In genomic region chrX:126670258-126670657, GRCh38 we compare ENCODE assay signal across 35 cellular contexts.
DNase-seq lines count a peak whose midpoint lies in the region; ATAC-seq and TF ChIP-seq lines count a peak whose summit lies in the region.
"Had no signal": no experiment of that assay in that cellular context is flagged by ENCODE, and none has a peak within 500 bp of the region (broad histone marks: within the 10 kb centered on the region; RNA-seq: fewer than 3 reads in every experiment).

No MANE protein-coding gene starts in this region.

- TF ChIP-seq POLR2A in spleen (IDR thresholded peaks at IDR 0.05) = no peak

- WGBS in spleen, 5 donors = 70 to 92% (median 83%) methylated on average over 6 of the region's 6 CpGs
- 72 to 80% methylated on average over 6 of the region's 6 CpGs for WGBS in heart right ventricle, 2 donors

- H3K9me3 Mint-ChIP-seq in chondrocyte (ENCODE audit: low read depth) (peaks cover 29% of the 10 kb centered on the region), osteocyte (ENCODE audit: unreplicated experiment) (peaks cover 54% of the 10 kb centered on the region)

- H3K27ac Mint-ChIP-seq in chondrocyte (ENCODE audit: unreplicated experiment) (no peak overlapping the region), osteocyte (ENCODE audit: unreplicated experiment) (no peak overlapping the region)
- H3K27ac Mint-ChIP-seq: B cell; CD14-positive monocyte; CD4-positive, alpha-beta memory T cell; CD4-positive, alpha-beta T cell; CD4-positive, CD25-positive, alpha-beta regulatory T cell; CD8-positive, alpha-beta memory T cell; CD8-positive, alpha-beta T cell had no signal

- no peaks in the 10 kb centered on the region for H3K36me3 ChIP-seq in spleen
- H3K36me3 ChIP-seq in heart right ventricle = no peaks in the 10 kb centered on the region
- H3K36me3 ChIP-seq: BE2C; BLaER1; BLaER1 treated with 17β-estradiol and CSF1 and Interleukin-3, amounts not matched to agents 10 nM and 100 nM had no signal

- TF ChIP-seq CTCF in chondrocyte (IDR thresholded peaks at IDR 0.05) (no peak), osteocyte (IDR thresholded peaks at IDR 0.05) (no peak), spleen (IDR thresholded peaks at IDR 0.05 in 8 of 11, conservative IDR thresholded peaks at IDR 0.05 in 3 of 11) (no peak), heart right ventricle (IDR thresholded peaks at IDR 0.05) (no peak)

- H3K27me3 ChIP-seq in spleen (replicated peaks in 1 of 7) (no peaks in the 10 kb centered on the region), heart right ventricle (no peaks in the 10 kb centered on the region)
- H3K27me3 ChIP-seq: BE2C had no signal

- H3K4me1 ChIP-seq in spleen = no peaks in the 10 kb centered on the region
- no peaks in the 10 kb centered on the region for H3K4me1 ChIP-seq in heart right ventricle
- H3K4me1 ChIP-seq: A549; BE2C; BLaER1; BLaER1 treated with 17β-estradiol and CSF1 and Interleukin-3, amounts not matched to agents 10 nM and 100 nM; Caco-2 had no signal

- H3K27ac ChIP-seq in spleen = no peak overlapping the region
- H3K27ac ChIP-seq in heart right ventricle = no peak overlapping the region
- H3K27ac ChIP-seq: 22Rv1; A549; BLaER1; BLaER1 treated with 17β-estradiol and CSF1 and Interleukin-3, amounts not matched to agents 10 nM and 100 nM; C4-2B had no signal

- H3K4me3 Mint-ChIP-seq in chondrocyte (ENCODE audit: unreplicated experiment) (no peak overlapping the region), osteocyte (ENCODE audit: unreplicated experiment) (no peak overlapping the region)
- H3K4me3 Mint-ChIP-seq: B cell; CD14-positive monocyte; CD4-positive, alpha-beta memory T cell; CD4-positive, alpha-beta T cell; CD4-positive, CD25-positive, alpha-beta regulatory T cell; CD8-positive, alpha-beta T cell had no signal

- no peak for ATAC-seq in heart right ventricle
- no peak for ATAC-seq in HG03045 (IDR thresholded peaks at IDR 0.05; ENCODE audit: unreplicated experiment)
- ATAC-seq: A549; CD8-positive, alpha-beta T cell had no signal

- no peak overlapping the region for H3K4me3 ChIP-seq in spleen
- H3K4me3 ChIP-seq in heart right ventricle = no peak overlapping the region
- H3K4me3 ChIP-seq: A549; BLaER1; BLaER1 treated with 17β-estradiol and CSF1 and Interleukin-3, amounts not matched to agents 10 nM and 100 nM had no signal

- H3K27me3 Mint-ChIP-seq in chondrocyte (ENCODE audit: low read depth) (no peaks in the 10 kb centered on the region), osteocyte (ENCODE audit: unreplicated experiment) (no peaks in the 10 kb centered on the region)
- H3K27me3 Mint-ChIP-seq: B cell; CD4-positive, alpha-beta memory T cell; CD4-positive, alpha-beta T cell; CD4-positive, CD25-positive, alpha-beta regulatory T cell; CD8-positive, alpha-beta memory T cell had no signal

- intact Hi-C loops in spleen (cut with DNase I; ENCODE audit: low total_unique reads) = no loop called here
- intact Hi-C loops in heart right ventricle (cut with DNase I) = no loop called here

- DNase-seq in chondrocyte (ENCODE audit: low spot score) = peak; percentile 58
- DNase-seq in mesenteric fat pad (ENCODE audit: low spot score) = peak; percentile 60
- DNase-seq in osteocyte (ENCODE audit: extremely low spot score, unreplicated experiment) = peak; percentile 69
- DNase-seq in spleen = peak; percentile 64
- DNase-seq in COLO668 (lab: John Stamatoyannopoulos, UW; ENCODE audit: unreplicated experiment) = no peak
- no peak for DNase-seq in stimulated activated CD4-positive, alpha-beta T cell treated with anti-CD3 and anti-CD28 coated beads, Interleukin-12 subunit alpha, Interleukin-12 subunit beta, amount 100 ng/mL, for 4 hours
- no peak for DNase-seq in heart right ventricle
- DNase-seq: 8988T; ACHN; AML-193; BE2C; C1 segment of cervical spinal cord; Caco-2; Calu3; CD4-positive, alpha-beta memory T cell; CD4-positive, alpha-beta T cell; CD4-positive, CD25-positive, alpha-beta regulatory T cell; CD8-positive, alpha-beta memory T cell; CD8-positive, alpha-beta T cell; COR-L47; DMS 273 treated with DMSO at 0.1 percent for 48 hours; DMS153; DMS53; DMS79; DMS79 treated with DMSO at 0.1 percent for 48 hours; DND-41; EL had no signal

- H3K36me3 Mint-ChIP-seq in chondrocyte (ENCODE audit: low read depth) (peaks cover 1% of the 10 kb centered on the region), osteocyte (ENCODE audit: unreplicated experiment) (no peaks in the 10 kb centered on the region)
- H3K36me3 Mint-ChIP-seq: CD14-positive monocyte; CD4-positive, alpha-beta memory T cell; CD4-positive, CD25-positive, alpha-beta regulatory T cell; CD8-positive, alpha-beta memory T cell; CD8-positive, alpha-beta T cell had no signal

- H3K9me3 ChIP-seq in spleen (peaks cover 0 to 17% (median 0%) of the 10 kb centered on the region in 8 donors), heart right ventricle (peaks cover 0 to 13% (median 0%) of the 10 kb centered on the region in 11 donors)
- H3K9me3 ChIP-seq: A549, BE2C, Caco-2 had no signal

- H3K4me1 Mint-ChIP-seq in chondrocyte (ENCODE audit: low read depth) = no peaks in the 10 kb centered on the region
- no peaks in the 10 kb centered on the region for H3K4me1 Mint-ChIP-seq in osteocyte (ENCODE audit: unreplicated experiment)
- H3K4me1 Mint-ChIP-seq: B cell; CD14-positive monocyte; CD4-positive, alpha-beta memory T cell; CD4-positive, CD25-positive, alpha-beta regulatory T cell; CD8-positive, alpha-beta memory T cell had no signal

Comparison
In these comparisons a context has a peak if more than half of its experiments do, and no peak if none do; other contexts are left out.
1. DNase-seq: peak in chondrocyte (single experiment), mesenteric fat pad (single experiment), osteocyte (single experiment) and spleen (single experiment); none in COLO668 (single experiment), stimulated activated CD4-positive, alpha-beta T cell treated with anti-CD3 and anti-CD28 coated beads, Interleukin-12 subunit alpha, Interleukin-12 subunit beta, amount 100 ng/mL, for 4 hours (single experiment) and heart right ventricle (0 of 2).